19 cellular contexts compared by ENCODE assay signal in genomic region chr20:48676125-48676524, GRCh38.
DNase-seq lines count a peak whose midpoint lies in the region; ATAC-seq and TF ChIP-seq lines count a peak whose summit lies in the region.
"Had no signal": no experiment of that assay in that cellular context is flagged by ENCODE, and none has a peak within 500 bp of the region (broad histone marks: within the 10 kb centered on the region; RNA-seq: fewer than 3 reads in every experiment).

No MANE protein-coding gene starts in this region.

- CTCF ChIA-PET in activated CD4-positive, alpha-beta memory T cell treated with anti-CD3 and anti-CD28 coated beads for 36 hours (lab: Charles Lee), result no interaction called here
- CTCF ChIA-PET in activated CD4-positive, alpha-beta memory T cell treated with anti-CD3 and anti-CD28 coated beads, Interleukin-2, amount 10 ng/mL, durations not matched to agents 7 days and 5 days (lab: Charles Lee), result no interaction called here

- peak overlapping the region; percentile 5 for H3K27ac Mint-ChIP-seq in activated CD4-positive, alpha-beta memory T cell treated with anti-CD3 and anti-CD28 coated beads for 36 hours
- no peak overlapping the region for H3K27ac Mint-ChIP-seq in activated CD4-positive, alpha-beta memory T cell treated with anti-CD3 and anti-CD28 coated beads, Interleukin-2, amount 10 ng/mL, durations not matched to agents 7 days and 5 days
- H3K27ac Mint-ChIP-seq in stimulated activated effector memory CD8-positive, alpha-beta T cell treated with anti-CD3 and anti-CD28 coated beads, Interleukin-12 subunit alpha, Interleukin-12 subunit beta, amount 100 ng/mL, for 72 hours, result peak overlapping the region; percentile 93

- no peak overlapping the region for H3K4me3 ChIP-seq in NT2/D1 (ENCODE audit: insufficient read length, low read depth)
- no peak overlapping the region for H3K4me3 ChIP-seq in lower lobe of right lung
- H3K4me3 ChIP-seq in effector memory CD4-positive, alpha-beta T cell (ENCODE audit: insufficient read depth, low read depth, low read length, poor library complexity, severe bottlenecking), result no peak overlapping the region
- H3K4me3 ChIP-seq: A549, GM23248 had no signal

- H3K9me3 Mint-ChIP-seq in activated CD4-positive, alpha-beta memory T cell treated with anti-CD3 and anti-CD28 coated beads for 36 hours, result no peaks in the 10 kb centered on the region
- no peaks in the 10 kb centered on the region for H3K9me3 Mint-ChIP-seq in activated CD4-positive, alpha-beta memory T cell treated with anti-CD3 and anti-CD28 coated beads, Interleukin-2, amount 10 ng/mL, durations not matched to agents 7 days and 5 days
- H3K9me3 Mint-ChIP-seq in stimulated activated effector memory CD8-positive, alpha-beta T cell treated with anti-CD3 and anti-CD28 coated beads, Interleukin-12 subunit alpha, Interleukin-12 subunit beta, amount 100 ng/mL, for 72 hours, result no peaks in the 10 kb centered on the region

- no peak overlapping the region for H3K27ac ChIP-seq in lower lobe of right lung
- H3K27ac ChIP-seq in effector memory CD4-positive, alpha-beta T cell (ENCODE audit: insufficient read depth, low read length, poor library complexity, severe bottlenecking), result no peak overlapping the region
- H3K27ac ChIP-seq: 22Rv1, A549, GM23248, HL-60 had no signal

- H3K27me3 ChIP-seq in NT2/D1 (ENCODE audit: insufficient read depth, insufficient read length) (no peaks in the 10 kb centered on the region), lower lobe of right lung (ENCODE audit: low read depth) (no peaks in the 10 kb centered on the region)
- no peaks in the 10 kb centered on the region for H3K27me3 ChIP-seq in effector memory CD4-positive, alpha-beta T cell (replicated peaks; ENCODE audit: control insufficient read depth, insufficient read depth, low read length, poor library complexity, severe bottlenecking)

- peak overlapping the region; percentile 43 for H3K9ac ChIP-seq in NT2/D1 (ENCODE audit: insufficient read length, low read depth)
- H3K9ac ChIP-seq: GM23248 had no signal

- H3K9me3 ChIP-seq in NT2/D1 (ENCODE audit: insufficient read depth, low read length) (no peaks in the 10 kb centered on the region), lower lobe of right lung (no peaks in the 10 kb centered on the region)
- no peaks in the 10 kb centered on the region for H3K9me3 ChIP-seq in effector memory CD4-positive, alpha-beta T cell (ENCODE audit: control insufficient read depth, low read length)
- H3K9me3 ChIP-seq: A549 had no signal

- H3K36me3 Mint-ChIP-seq in activated CD4-positive, alpha-beta memory T cell treated with anti-CD3 and anti-CD28 coated beads for 36 hours, result peaks cover 31% of the 10 kb centered on the region
- peaks cover 60% of the 10 kb centered on the region for H3K36me3 Mint-ChIP-seq in activated CD4-positive, alpha-beta memory T cell treated with anti-CD3 and anti-CD28 coated beads, Interleukin-2, amount 10 ng/mL, durations not matched to agents 7 days and 5 days (ENCODE audit: low read depth)
- peaks cover 34% of the 10 kb centered on the region for H3K36me3 Mint-ChIP-seq in stimulated activated effector memory CD8-positive, alpha-beta T cell treated with anti-CD3 and anti-CD28 coated beads, Interleukin-12 subunit alpha, Interleukin-12 subunit beta, amount 100 ng/mL, for 72 hours

- H3K4me1 ChIP-seq in NT2/D1 (ENCODE audit: insufficient read depth, insufficient read length) (peaks cover 13% of the 10 kb centered on the region), lower lobe of right lung (no peaks in the 10 kb centered on the region)
- no peaks in the 10 kb centered on the region for H3K4me1 ChIP-seq in effector memory CD4-positive, alpha-beta T cell (ENCODE audit: control insufficient read depth, insufficient read depth, low read length, poor library complexity, severe bottlenecking)
- H3K4me1 ChIP-seq: A549 had no signal

- ATAC-seq in lower lobe of right lung, result no peak
- no peak for ATAC-seq in stimulated activated effector memory CD8-positive, alpha-beta T cell treated with anti-CD3 and anti-CD28 coated beads, Interleukin-12 subunit alpha, Interleukin-12 subunit beta, amount 100 ng/mL, for 72 hours
- ATAC-seq: A549 had no signal

- no peak overlapping the region for H3K4me3 Mint-ChIP-seq in activated CD4-positive, alpha-beta memory T cell treated with anti-CD3 and anti-CD28 coated beads for 36 hours
- H3K4me3 Mint-ChIP-seq in activated CD4-positive, alpha-beta memory T cell treated with anti-CD3 and anti-CD28 coated beads, Interleukin-2, amount 10 ng/mL, durations not matched to agents 7 days and 5 days, result no peak overlapping the region
- no peak overlapping the region for H3K4me3 Mint-ChIP-seq in stimulated activated effector memory CD8-positive, alpha-beta T cell treated with anti-CD3 and anti-CD28 coated beads, Interleukin-12 subunit alpha, Interleukin-12 subunit beta, amount 100 ng/mL, for 72 hours
- H3K4me3 Mint-ChIP-seq: CD4-positive, CD25-positive, alpha-beta regulatory T cell; CD8-positive, alpha-beta memory T cell had no signal

- H3K4me1 Mint-ChIP-seq in activated CD4-positive, alpha-beta memory T cell treated with anti-CD3 and anti-CD28 coated beads for 36 hours (ENCODE audit: low read depth), result no peaks in the 10 kb centered on the region
- no peaks in the 10 kb centered on the region for H3K4me1 Mint-ChIP-seq in activated CD4-positive, alpha-beta memory T cell treated with anti-CD3 and anti-CD28 coated beads, Interleukin-2, amount 10 ng/mL, durations not matched to agents 7 days and 5 days
- peaks cover 28% of the 10 kb centered on the region for H3K4me1 Mint-ChIP-seq in stimulated activated effector memory CD8-positive, alpha-beta T cell treated with anti-CD3 and anti-CD28 coated beads, Interleukin-12 subunit alpha, Interleukin-12 subunit beta, amount 100 ng/mL, for 72 hours

- TF ChIP-seq CTCF in lower lobe of right lung (IDR thresholded peaks at IDR 0.05), result no peak

- peaks cover 39% of the 10 kb centered on the region for H3K36me3 ChIP-seq in NT2/D1 (ENCODE audit: insufficient read depth, insufficient read length, low read length)
- H3K36me3 ChIP-seq in lower lobe of right lung, result peaks cover 78% of the 10 kb centered on the region
- peaks cover 84% of the 10 kb centered on the region for H3K36me3 ChIP-seq in effector memory CD4-positive, alpha-beta T cell (ENCODE audit: control insufficient read depth, insufficient read depth, low read length)

- DNase-seq in activated CD4-positive, alpha-beta memory T cell treated with anti-CD3 and anti-CD28 coated beads for 36 hours, result no peak
- no peak for DNase-seq in activated CD4-positive, alpha-beta memory T cell treated with anti-CD3 and anti-CD28 coated beads, Interleukin-2, amount 10 ng/mL, durations not matched to agents 7 days and 5 days
- DNase-seq in NT2/D1 (ENCODE audit: low read depth, low spot score) (no peak), lower lobe of right lung (peak; percentile 24), superior temporal gyrus (ENCODE audit: extremely low spot score) (no peak), NCI-H146 treated with DMSO at 0.1 percent for 48 hours (lab: John Stamatoyannopoulos, UW; ENCODE audit: unreplicated experiment) (no peak)
- no peak for DNase-seq in stimulated activated effector memory CD8-positive, alpha-beta T cell treated with anti-CD3 and anti-CD28 coated beads, Interleukin-12 subunit alpha, Interleukin-12 subunit beta, amount 100 ng/mL, for 72 hours (ENCODE audit: low spot score in 2 of 2)
- no peak for DNase-seq in effector memory CD4-positive, alpha-beta T cell
- DNase-seq: C1 segment of cervical spinal cord; CD4-positive, CD25-positive, alpha-beta regulatory T cell; CD8-positive, alpha-beta memory T cell; COR-L47; DMS 273 treated with DMSO at 0.1 percent for 48 hours; DMS53; GM23248; HCEC 1CT had no signal

- intact Hi-C loops in activated CD4-positive, alpha-beta memory T cell treated with anti-CD3 and anti-CD28 coated beads for 36 hours (cut with micrococcal nuclease), result no loop called here
- intact Hi-C loops in lower lobe of right lung (cut with DNase I), result no loop called here

- POLR2A ChIA-PET in activated CD4-positive, alpha-beta memory T cell treated with anti-CD3 and anti-CD28 coated beads for 36 hours (lab: Charles Lee), result no interaction called here
- POLR2A ChIA-PET in activated CD4-positive, alpha-beta memory T cell treated with anti-CD3 and anti-CD28 coated beads, Interleukin-2, amount 10 ng/mL, durations not matched to agents 7 days and 5 days (lab: Charles Lee), result no interaction called here

- H3K27me3 Mint-ChIP-seq in activated CD4-positive, alpha-beta memory T cell treated with anti-CD3 and anti-CD28 coated beads for 36 hours, result no peaks in the 10 kb centered on the region
- no peaks in the 10 kb centered on the region for H3K27me3 Mint-ChIP-seq in activated CD4-positive, alpha-beta memory T cell treated with anti-CD3 and anti-CD28 coated beads, Interleukin-2, amount 10 ng/mL, durations not matched to agents 7 days and 5 days
- H3K27me3 Mint-ChIP-seq: CD4-positive, CD25-positive, alpha-beta regulatory T cell had no signal
